Comparison of ENCODE assay signal across 10 cellular contexts in genomic region chr6:150037526-150038201, GRCh38. TPM values are rescaled to one million over a fixed set of nuclear protein-coding genes. Genes with fewer than 3 reads are reported as not detected.
DNase-seq lines count a peak whose midpoint lies in the region; ATAC-seq and TF ChIP-seq lines count a peak whose summit lies in the region.
"Had no signal": no experiment of that assay in that cellular context is flagged by ENCODE, and none has a peak within 500 bp of the region (broad histone marks: within the 10 kb centered on the region; RNA-seq: fewer than 3 reads in every experiment).

No MANE protein-coding gene starts in this region.

- H3K4me3 ChIP-seq in dorsolateral prefrontal cortex: peak overlapping the region in 45 of 59 donors; percentile 1 to 61 (median 30)
- H3K4me3 ChIP-seq in muscle layer of colon (ENCODE audit: low read depth in 1 of 2, low read length in 2 of 2): peak overlapping the region; percentile 9 to 16
- peak overlapping the region; percentile 32 for H3K4me3 ChIP-seq in suprapubic skin
- H3K4me3 ChIP-seq: lung had no signal

- H3K27ac ChIP-seq in dorsolateral prefrontal cortex (no peak overlapping the region), muscle layer of colon (ENCODE audit: low read depth, low read length) (no peak overlapping the region), suprapubic skin (no peak overlapping the region)
- H3K27ac ChIP-seq: KMS-11 had no signal

- H3K36me3 ChIP-seq in muscle layer of colon (ENCODE audit: insufficient read depth, low read length): no peaks in the 10 kb centered on the region
- no peaks in the 10 kb centered on the region for H3K36me3 ChIP-seq in suprapubic skin

- H3K4me1 ChIP-seq in muscle layer of colon (ENCODE audit: insufficient read depth, low read length) (peaks cover 6% of the 10 kb centered on the region), suprapubic skin (peaks cover 15% of the 10 kb centered on the region)

- H3K4me1 Mint-ChIP-seq in activated T-cell treated with anti-CD3 and anti-CD28 coated beads, Interleukin-2, amount 50 U/mL, for 4 hours (ENCODE audit: low read depth): peaks cover 13% of the 10 kb centered on the region

- no peak for TF ChIP-seq POLR2A in suprapubic skin (IDR thresholded peaks at IDR 0.05)

- peaks cover 92% of the 10 kb centered on the region for H3K27me3 Mint-ChIP-seq in activated T-cell treated with anti-CD3 and anti-CD28 coated beads, Interleukin-2, amount 50 U/mL, for 4 hours (ENCODE audit: low read depth)

- H3K27me3 ChIP-seq in dorsolateral prefrontal cortex: peaks cover 5 to 76% (median 54%) of the 10 kb centered on the region in 45 donors
- peaks cover 35 to 48% of the 10 kb centered on the region in 2 donors for H3K27me3 ChIP-seq in muscle layer of colon (ENCODE audit: control insufficient read depth in 1 of 2, insufficient read depth in 2 of 2, low read length in 2 of 2)
- H3K27me3 ChIP-seq in suprapubic skin: peaks cover 74% of the 10 kb centered on the region

- no peak for DNase-seq in activated T-cell treated with anti-CD3 and anti-CD28 coated beads, Interleukin-2, amount 50 U/mL, for 4 hours
- DNase-seq in activated T-cell treated with anti-CD3 and anti-CD28 coated beads, Interleukin-2, amount 50 U/mL, for 1 hour: no peak
- DNase-seq in dorsolateral prefrontal cortex (no peak), suprapubic skin (ENCODE audit: low spot score in 2 of 2) (peak in 1 of 2 donors; percentile 67), NCI-H510A (lab: John Stamatoyannopoulos, UW) (no peak)

- TF ChIP-seq CTCF in dorsolateral prefrontal cortex (IDR thresholded peaks at IDR 0.05 in 54 of 56, conservative IDR thresholded peaks at IDR 0.05 in 2 of 56; ENCODE audit: low read depth in 1 of 56, partially characterized antibody in 56 of 56) (no peak), suprapubic skin (IDR thresholded peaks at IDR 0.05) (no peak)

- no peaks in the 10 kb centered on the region for H3K9me3 ChIP-seq in muscle layer of colon (ENCODE audit: low read length)
- H3K9me3 ChIP-seq in suprapubic skin: no peaks in the 10 kb centered on the region

- WGBS in suprapubic skin: 5% methylated on average over 32 of the region's 55 CpGs

- no peaks in the 10 kb centered on the region for H3K36me3 Mint-ChIP-seq in activated T-cell treated with anti-CD3 and anti-CD28 coated beads, Interleukin-2, amount 50 U/mL, for 4 hours (ENCODE audit: insufficient read depth)

- peak; percentile 58 to 59 for ATAC-seq in activated T-cell treated with anti-CD3 and anti-CD28 coated beads, Interleukin-2, amount 50 U/mL, for 4 hours
- ATAC-seq in HG02884 (IDR thresholded peaks at IDR 0.05; ENCODE audit: unreplicated experiment) (no peak), GM21529 (IDR thresholded peaks at IDR 0.05; ENCODE audit: unreplicated experiment) (no peak)

- H3K9me3 Mint-ChIP-seq in activated T-cell treated with anti-CD3 and anti-CD28 coated beads, Interleukin-2, amount 50 U/mL, for 4 hours: no peaks in the 10 kb centered on the region

- no peak overlapping the region for H3K9ac ChIP-seq in muscle layer of colon (ENCODE audit: low read length)
- H3K9ac ChIP-seq: KMS-11 had no signal

- peak overlapping the region; percentile 58 for H3K4me3 Mint-ChIP-seq in activated T-cell treated with anti-CD3 and anti-CD28 coated beads, Interleukin-2, amount 50 U/mL, for 4 hours

- intact Hi-C loops in dorsolateral prefrontal cortex (cut with DNase I): no loop called here

- no peak for TF ChIP-seq EP300 in suprapubic skin (IDR thresholded peaks at IDR 0.05)

RNA-seq across cellular contexts. Expression of gene RAET1L, which starts 12.3 kb away (rescaled TPM):
- total RNA-seq in activated T-cell treated with anti-CD3 and anti-CD28 coated beads, Interleukin-2, amount 50 U/mL, for 4 hours: not detected
- total RNA-seq in dorsolateral prefrontal cortex: not detected
- total RNA-seq in suprapubic skin: 1 to 10 TPM; 1.6 to 8.0 (median 4.2) TPM
- total RNA-seq: lung had no signal

RNA-seq across cellular contexts. Expression of gene ULBP3, which starts 31.3 kb away (rescaled TPM):
- 1 to 10 TPM in 1 of 3 donors, under 1 TPM in 2; 0.40 to 1.1 (median 0.63) TPM for total RNA-seq in activated T-cell treated with anti-CD3 and anti-CD28 coated beads, Interleukin-2, amount 50 U/mL, for 4 hours
- total RNA-seq in dorsolateral prefrontal cortex (1 to 10 TPM in 103 of 120 experiments, under 1 TPM in 12, not detected in 5; 0.53 to 5.3 (median 2.0) TPM), suprapubic skin (1 to 10 TPM in 1 of 4 donors, under 1 TPM in 1, not detected in 2; 0.78 to 2.1 TPM)

Comparison
In these comparisons a context has a peak if more than half of its experiments do, and no peak if none do; other contexts are left out.
1. ATAC-seq: peak in activated T-cell treated with anti-CD3 and anti-CD28 coated beads, Interleukin-2, amount 50 U/mL, for 4 hours (2 of 2); none in HG02884 (single experiment) and GM21529 (single experiment).
2. Peak in every context shown above with its lines, with median percentiles within 50 percentile points of each other: H3K4me3 ChIP-seq.